Comparison of ENCODE assay signal across 19 cellular contexts in the genomic region with DNA sequence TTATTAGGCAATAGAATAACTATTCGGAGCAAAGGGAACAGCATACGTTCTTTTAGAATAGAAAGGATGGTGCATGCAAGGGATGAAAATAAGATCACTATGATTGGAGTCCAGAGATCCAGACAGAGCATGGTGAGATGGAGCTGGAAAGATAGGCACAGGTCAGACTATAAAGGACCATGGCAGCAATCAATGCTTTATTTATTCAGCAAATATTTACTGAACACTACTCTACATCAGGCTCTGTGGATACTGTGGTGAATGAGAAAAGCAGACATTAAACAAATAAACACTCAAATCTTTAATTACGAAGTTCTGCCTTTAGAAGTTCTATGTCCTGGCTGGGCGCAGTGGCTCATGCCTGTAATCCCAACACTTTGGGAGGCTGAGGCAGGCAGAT.
"Had no signal": no experiment of that assay in that cellular context is flagged by ENCODE, and none has a peak within 500 bp of the region (broad histone marks: within the 10 kb centered on the region; RNA-seq: fewer than 3 reads in every experiment).

No MANE protein-coding gene starts in this region.

- DNase-seq: dorsolateral prefrontal cortex; effector CD8-positive, alpha-beta T cell; heart left ventricle; hippocampal formation; islet precursor cell; left lung; lower lobe of right lung; natural killer cell; nucleus accumbens; ovary; stimulated activated CD4-positive, alpha-beta T cell treated with anti-CD3 and anti-CD28 coated beads, Interleukin-2, amount 100 ng/mL, for 48 hours; stimulated activated naive CD4-positive, alpha-beta T cell treated with Interleukin-2 at 50 U/mL for 16 hours; thyroid gland; upper lobe of left lung; uterus had no signal

- H3K27me3 Mint-ChIP-seq: memory B cell had no signal

- H3K36me3 Mint-ChIP-seq: memory B cell, mesothelial cell of epicardium, natural killer cell, neural progenitor cell had no signal

- H3K27ac Mint-ChIP-seq: memory B cell, mesothelial cell of epicardium, natural killer cell, neural progenitor cell had no signal

- H3K4me1 Mint-ChIP-seq: memory B cell, mesothelial cell of epicardium, natural killer cell had no signal

- FAIRE-seq: frontal cortex had no signal

- H3K4me3 Mint-ChIP-seq: memory B cell, mesothelial cell of epicardium, natural killer cell, neural progenitor cell had no signal

- H3K9me3 Mint-ChIP-seq: memory B cell, natural killer cell had no signal
